In genomic region chr10:79058899-79059771, GRCh38 we compare ENCODE assay signal across 12 cellular contexts. TPM values are rescaled to one million over a fixed set of nuclear protein-coding genes. Genes with fewer than 3 reads are reported as not detected.
A peak's percentile ranks its signal among the peaks of the same experiment; 100 is the strongest.
DNase-seq lines count a peak whose midpoint lies in the region; ATAC-seq and TF ChIP-seq lines count a peak whose summit lies in the region.
"Had no signal": no experiment of that assay in that cellular context is flagged by ENCODE, and none has a peak within 500 bp of the region (broad histone marks: within the 10 kb centered on the region; RNA-seq: fewer than 3 reads in every experiment).

No MANE protein-coding gene starts in this region.

- DNase-seq in RWPE2 (ENCODE audit: low spot score) (peak; percentile 12), colonic mucosa (peak; percentile 85), right lobe of liver (peak; percentile 80 to 91 (median 87)), suprapubic skin (ENCODE audit: low spot score in 2 of 2) (peak; percentile 30 to 54), NCI-H2029 treated with DMSO at 0.1 percent for 48 hours (lab: John Stamatoyannopoulos, UW) (no peak), RPMI8226 (no peak)
- DNase-seq: activated CD4-positive, alpha-beta T cell treated with anti-CD3 and anti-CD28 coated beads for 48 hours; amniotic stem cell; effector CD4-positive, alpha-beta T cell; NCI-H187 treated with DMSO at 0.1 percent for 48 hours had no signal

- ATAC-seq in RWPE2 (ENCODE audit: low read depth) (no peak), right lobe of liver (peak; percentile 72 to 81 (median 80)), GM19351 (IDR thresholded peaks at IDR 0.05; ENCODE audit: unreplicated experiment) (no peak)
- ATAC-seq: CD8-positive, alpha-beta T cell had no signal

- H3K9me3 ChIP-seq in RWPE2 (ENCODE audit: severe bottlenecking) (no peaks in the 10 kb centered on the region), colonic mucosa (no peaks in the 10 kb centered on the region), right lobe of liver (no peaks in the 10 kb centered on the region), suprapubic skin (no peaks in the 10 kb centered on the region)

- H3K4me3 ChIP-seq in RWPE2 (ENCODE audit: severe bottlenecking), result no peak overlapping the region
- no peak overlapping the region for H3K4me3 ChIP-seq in colonic mucosa
- peak overlapping the region in 1 of 3 donors; percentile 10 for H3K4me3 ChIP-seq in right lobe of liver
- no peak overlapping the region for H3K4me3 ChIP-seq in suprapubic skin

- WGBS in right lobe of liver (ENCODE audit: insufficient coverage, low coverage, low lambda C conversion rate, missing lambda C conversion rate), result 38% methylated on average over 8 of the region's 10 CpGs
- 89% methylated on average over 10 of the region's 10 CpGs for WGBS in suprapubic skin

- no peak for TF ChIP-seq POLR2A in right lobe of liver (IDR thresholded peaks at IDR 0.05)
- no peak for TF ChIP-seq POLR2A in suprapubic skin (IDR thresholded peaks at IDR 0.05)

- peak overlapping the region in 1 of 2 donors; percentile 72 for H3K9ac ChIP-seq in colonic mucosa (ENCODE audit: low read depth in 2 of 2, low read length in 2 of 2)

- H3K36me3 ChIP-seq in RWPE2 (ENCODE audit: low read depth) (no peaks in the 10 kb centered on the region), colonic mucosa (no peaks in the 10 kb centered on the region), right lobe of liver (no peaks in the 10 kb centered on the region), suprapubic skin (no peaks in the 10 kb centered on the region)

- intact Hi-C loops in colonic mucosa (cut with DNase I) (no loop called here), right lobe of liver (cut with DNase I) (loop anchor here in 1 of 2 donors (10.0 kb wide), 1 partner anchor 74 kb away; no protein-coding TSS in a partner anchor)

- no peaks in the 10 kb centered on the region for H3K27me3 ChIP-seq in RWPE2 (ENCODE audit: insufficient read depth, poor library complexity, severe bottlenecking)
- H3K27me3 ChIP-seq in colonic mucosa, result no peaks in the 10 kb centered on the region
- no peaks in the 10 kb centered on the region for H3K27me3 ChIP-seq in right lobe of liver
- no peaks in the 10 kb centered on the region for H3K27me3 ChIP-seq in suprapubic skin

- H3K4me1 ChIP-seq in RWPE2 (ENCODE audit: insufficient read depth, poor library complexity, severe bottlenecking) (no peaks in the 10 kb centered on the region), colonic mucosa (peaks cover 19% of the 10 kb centered on the region), right lobe of liver (peaks cover 0 to 40% (median 14%) of the 10 kb centered on the region in 4 donors), suprapubic skin (peaks cover 4% of the 10 kb centered on the region)

- H3K27ac ChIP-seq in RWPE2 (ENCODE audit: poor library complexity, severe bottlenecking) (no peak overlapping the region), colonic mucosa (peak overlapping the region; percentile 76), right lobe of liver (peak overlapping the region; percentile 69 to 82 (median 71)), suprapubic skin (no peak overlapping the region)

- TF ChIP-seq EP300 in suprapubic skin (IDR thresholded peaks at IDR 0.05), result no peak

- no peak for TF ChIP-seq CTCF in RWPE2 (IDR thresholded peaks at IDR 0.05; ENCODE audit: poor library complexity, severe bottlenecking)
- no peak for TF ChIP-seq CTCF in colonic mucosa (IDR thresholded peaks at IDR 0.05)
- TF ChIP-seq CTCF in right lobe of liver (IDR thresholded peaks at IDR 0.05), result no peak
- TF ChIP-seq CTCF in suprapubic skin (IDR thresholded peaks at IDR 0.05), result no peak

RNA-seq across cellular contexts. Expression of gene ZMIZ1, which starts 9.6 kb away (rescaled TPM):
- total RNA-seq in colonic mucosa, result 10 to 100 TPM; 51.0 to 54.0 TPM
- 10 to 100 TPM in 5 of 6 experiments, 1 to 10 TPM in 1; 9.9 to 22.8 (median 12.3) TPM for total RNA-seq in right lobe of liver
- total RNA-seq in suprapubic skin, result 100 to 1,000 TPM in 1 of 4 donors, 10 to 100 TPM in 3; 71.9 to 104 (median 79.5) TPM

Comparison
In these comparisons a context has a peak if more than half of its experiments do, and no peak if none do; other contexts are left out.
1. ATAC-seq: peak in right lobe of liver (4 of 4); none in RWPE2 (single experiment) and GM19351 (single experiment).
2. DNase-seq: peak in RWPE2 (single experiment), colonic mucosa (single experiment), right lobe of liver (3 of 3) and suprapubic skin (2 of 2); none in NCI-H2029 treated with DMSO at 0.1 percent for 48 hours (single experiment) and RPMI8226 (single experiment).
3. H3K27ac ChIP-seq: peak in colonic mucosa (single experiment) and right lobe of liver (3 of 3); none in RWPE2 (single experiment) and suprapubic skin (single experiment).